In the genomic region with DNA sequence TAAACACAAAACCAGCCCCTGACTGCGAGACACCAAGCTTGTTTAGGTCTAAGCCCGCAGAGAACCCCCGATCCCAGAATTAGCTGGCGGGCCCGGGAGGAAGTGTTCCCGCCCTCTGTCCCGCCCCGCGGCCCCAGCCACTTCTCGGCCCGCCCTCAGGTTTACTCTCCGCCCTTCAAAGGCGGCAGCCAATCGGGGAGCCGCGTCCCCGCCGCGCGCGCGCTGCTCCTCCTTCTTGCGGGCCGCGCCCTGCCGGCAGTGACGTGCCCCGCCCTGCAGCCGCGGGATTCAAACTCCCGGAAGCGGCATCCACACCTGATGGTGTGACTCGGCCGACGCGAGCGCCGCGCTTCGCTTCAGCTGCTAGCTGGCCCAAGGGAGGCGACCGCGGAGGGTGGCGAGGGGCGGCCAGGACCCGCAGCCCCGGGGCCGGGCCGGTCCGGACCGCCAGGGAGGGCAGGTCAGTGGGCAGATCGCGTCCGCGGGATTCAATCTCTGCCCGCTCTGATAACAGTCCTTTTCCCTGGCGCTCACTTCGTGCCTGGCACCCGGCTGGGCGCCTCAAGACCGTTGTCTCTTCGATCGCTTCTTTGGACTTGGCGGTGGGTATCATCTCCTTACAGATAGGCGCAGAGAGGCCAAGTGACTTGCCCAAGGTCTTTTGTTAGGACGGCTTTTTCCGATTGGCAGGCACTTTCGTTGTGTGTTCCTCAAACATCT, we compare ENCODE assay signal across 1 cellular context.
TF ChIP-seq lines count a peak whose summit lies in the region.

A gene (plus strand): TSS at position 291 of the 720 bp plus-strand sequence. CDS start 3,440 bp downstream, outside the sequence.

TF ChIP-seq in HEK293, 187 proteins besides CTCF, POLR2A, EP300 and RAD21 (continued from another document and continues in another):
- TF ChIP-seq, protein P1, sequence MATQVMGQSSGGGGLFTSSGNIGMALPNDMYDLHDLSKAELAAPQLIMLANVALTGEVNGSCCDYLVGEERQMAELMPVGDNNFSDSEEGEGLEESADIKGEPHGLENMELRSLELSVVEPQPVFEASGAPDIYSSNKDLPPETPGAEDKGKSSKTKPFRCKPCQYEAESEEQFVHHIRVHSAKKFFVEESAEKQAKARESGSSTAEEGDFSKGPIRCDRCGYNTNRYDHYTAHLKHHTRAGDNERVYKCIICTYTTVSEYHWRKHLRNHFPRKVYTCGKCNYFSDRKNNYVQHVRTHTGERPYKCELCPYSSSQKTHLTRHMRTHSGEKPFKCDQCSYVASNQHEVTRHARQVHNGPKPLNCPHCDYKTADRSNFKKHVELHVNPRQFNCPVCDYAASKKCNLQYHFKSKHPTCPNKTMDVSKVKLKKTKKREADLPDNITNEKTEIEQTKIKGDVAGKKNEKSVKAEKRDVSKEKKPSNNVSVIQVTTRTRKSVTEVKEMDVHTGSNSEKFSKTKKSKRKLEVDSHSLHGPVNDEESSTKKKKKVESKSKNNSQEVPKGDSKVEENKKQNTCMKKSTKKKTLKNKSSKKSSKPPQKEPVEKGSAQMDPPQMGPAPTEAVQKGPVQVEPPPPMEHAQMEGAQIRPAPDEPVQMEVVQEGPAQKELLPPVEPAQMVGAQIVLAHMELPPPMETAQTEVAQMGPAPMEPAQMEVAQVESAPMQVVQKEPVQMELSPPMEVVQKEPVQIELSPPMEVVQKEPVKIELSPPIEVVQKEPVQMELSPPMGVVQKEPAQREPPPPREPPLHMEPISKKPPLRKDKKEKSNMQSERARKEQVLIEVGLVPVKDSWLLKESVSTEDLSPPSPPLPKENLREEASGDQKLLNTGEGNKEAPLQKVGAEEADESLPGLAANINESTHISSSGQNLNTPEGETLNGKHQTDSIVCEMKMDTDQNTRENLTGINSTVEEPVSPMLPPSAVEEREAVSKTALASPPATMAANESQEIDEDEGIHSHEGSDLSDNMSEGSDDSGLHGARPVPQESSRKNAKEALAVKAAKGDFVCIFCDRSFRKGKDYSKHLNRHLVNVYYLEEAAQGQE (tag by site-specific recombination; IDR thresholded peaks at IDR 0.05) = no peak; the same call in 1 of the 2 replicates
- TF ChIP-seq ZNF114 (tag by site-specific recombination; IDR thresholded peaks at IDR 0.05) (no peak), SCRT1 (tag by site-specific recombination; IDR thresholded peaks at IDR 0.05; ENCODE audit: borderline replicate concordance) (no peak), ZEB2 (tag by site-specific recombination; IDR thresholded peaks at IDR 0.05) (peak; percentile 45), ZNF624 (tag by site-specific recombination; IDR thresholded peaks at IDR 0.05) (no peak), ZXDB (tag by site-specific recombination; IDR thresholded peaks at IDR 0.05) (no peak), ZNF529 (tag by site-specific recombination; IDR thresholded peaks at IDR 0.05; ENCODE audit: insufficient replicate concordance) (no peak), TCF7L2 (IDR thresholded peaks at IDR 0.05; ENCODE audit: borderline replicate concordance, low read depth, low read length) (no peak), KLF7 (tag by site-specific recombination; IDR thresholded peaks at IDR 0.05; ENCODE audit: borderline replicate concordance) (peak; percentile 59; the same call in 1 of the 2 replicates), GLI2 (tag by site-specific recombination; IDR thresholded peaks at IDR 0.05; ENCODE audit: borderline replicate concordance, low read depth) (no peak), ZBTB48 (tag by site-specific recombination; IDR thresholded peaks at IDR 0.05) (no peak), ZNF433 (tag by site-specific recombination; IDR thresholded peaks at IDR 0.05; ENCODE audit: low read depth) (no peak), ZNF350 (tag by site-specific recombination; IDR thresholded peaks at IDR 0.05) (no peak), ZNF169 (tag by site-specific recombination; IDR thresholded peaks at IDR 0.05) (no peak), ZNF10 (tag by site-specific recombination; IDR thresholded peaks at IDR 0.05) (0 out of 2 replicates have a peak, but pooled peaks have one; percentile 68), ZNF341 (tag by site-specific recombination; IDR thresholded peaks at IDR 0.05; ENCODE audit: low read depth) (peak; percentile 43; the same call in 1 of the 2 replicates), KLF10 (tag by site-specific recombination; IDR thresholded peaks at IDR 0.05) (peak; percentile 46; the same call in 1 of the 2 replicates), HOXC10 (CRISPR knock-in tag; IDR thresholded peaks at IDR 0.05) (no peak), KLF9 (tag by site-specific recombination; IDR thresholded peaks at IDR 0.05; ENCODE audit: low read depth) (peak; percentile 88), GFI1B (tag by site-specific recombination; IDR thresholded peaks at IDR 0.05) (peak; percentile 19; the same call in 1 of the 2 replicates), MZF1 (tag by site-specific recombination; IDR thresholded peaks at IDR 0.05; ENCODE audit: borderline replicate concordance) (no peak), ZSCAN30 (tag by site-specific recombination; IDR thresholded peaks at IDR 0.05) (peak; percentile 68; the same call in 1 of the 2 replicates), ZNF121 (tag by site-specific recombination; IDR thresholded peaks at IDR 0.05) (no peak), ZNF146 (tag by site-specific recombination; IDR thresholded peaks at IDR 0.05) (no peak), KLF16 (tag by site-specific recombination; IDR thresholded peaks at IDR 0.05) (peak; percentile 52; the same call in 1 of the 2 replicates), ZNF23 (tag by site-specific recombination; IDR thresholded peaks at IDR 0.05; ENCODE audit: borderline replicate concordance) (no peak), ZNF530 (tag by site-specific recombination; IDR thresholded peaks at IDR 0.05; ENCODE audit: low read depth) (no peak), ZFHX2 (tag by site-specific recombination; conservative IDR thresholded peaks at IDR 0.05) (peak; percentile 13; the same call in 1 of the 2 replicates), WT1 (tag by site-specific recombination; IDR thresholded peaks at IDR 0.05) (no peak), ZNF629 (tag by site-specific recombination; IDR thresholded peaks at IDR 0.05) (peak; percentile 50; the same call in 1 of the 2 replicates), KLF1 (tag by site-specific recombination; IDR thresholded peaks at IDR 0.05) (peak; percentile 93), ZNF837 (tag by site-specific recombination; IDR thresholded peaks at IDR 0.05) (no peak), SETDB1 (IDR thresholded peaks at IDR 0.05; ENCODE audit: insufficient read length, low read length) (no peak), ZNF19 (tag by site-specific recombination; IDR thresholded peaks at IDR 0.05; ENCODE audit: low read depth) (no peak), IKZF3 (tag by site-specific recombination; IDR thresholded peaks at IDR 0.05) (peak; percentile 39; the same call in 1 of the 2 replicates), ZNF302 (tag by site-specific recombination; IDR thresholded peaks at IDR 0.05; ENCODE audit: low read depth) (no peak)
- TF ChIP-seq, protein P2, sequence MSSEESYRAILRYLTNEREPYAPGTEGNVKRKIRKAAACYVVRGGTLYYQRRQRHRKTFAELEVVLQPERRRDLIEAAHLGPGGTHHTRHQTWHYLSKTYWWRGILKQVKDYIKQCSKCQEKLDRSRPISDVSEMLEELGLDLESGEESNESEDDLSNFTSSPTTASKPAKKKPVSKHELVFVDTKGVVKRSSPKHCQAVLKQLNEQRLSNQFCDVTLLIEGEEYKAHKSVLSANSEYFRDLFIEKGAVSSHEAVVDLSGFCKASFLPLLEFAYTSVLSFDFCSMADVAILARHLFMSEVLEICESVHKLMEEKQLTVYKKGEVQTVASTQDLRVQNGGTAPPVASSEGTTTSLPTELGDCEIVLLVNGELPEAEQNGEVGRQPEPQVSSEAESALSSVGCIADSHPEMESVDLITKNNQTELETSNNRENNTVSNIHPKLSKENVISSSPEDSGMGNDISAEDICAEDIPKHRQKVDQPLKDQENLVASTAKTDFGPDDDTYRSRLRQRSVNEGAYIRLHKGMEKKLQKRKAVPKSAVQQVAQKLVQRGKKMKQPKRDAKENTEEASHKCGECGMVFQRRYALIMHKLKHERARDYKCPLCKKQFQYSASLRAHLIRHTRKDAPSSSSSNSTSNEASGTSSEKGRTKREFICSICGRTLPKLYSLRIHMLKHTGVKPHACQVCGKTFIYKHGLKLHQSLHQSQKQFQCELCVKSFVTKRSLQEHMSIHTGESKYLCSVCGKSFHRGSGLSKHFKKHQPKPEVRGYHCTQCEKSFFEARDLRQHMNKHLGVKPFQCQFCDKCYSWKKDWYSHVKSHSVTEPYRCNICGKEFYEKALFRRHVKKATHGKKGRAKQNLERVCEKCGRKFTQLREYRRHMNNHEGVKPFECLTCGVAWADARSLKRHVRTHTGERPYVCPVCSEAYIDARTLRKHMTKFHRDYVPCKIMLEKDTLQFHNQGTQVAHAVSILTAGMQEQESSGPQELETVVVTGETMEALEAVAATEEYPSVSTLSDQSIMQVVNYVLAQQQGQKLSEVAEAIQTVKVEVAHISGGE (tag by site-specific recombination; conservative IDR thresholded peaks at IDR 0.05; ENCODE audit: low read depth) = peak; percentile 60
- TF ChIP-seq, protein P3, sequence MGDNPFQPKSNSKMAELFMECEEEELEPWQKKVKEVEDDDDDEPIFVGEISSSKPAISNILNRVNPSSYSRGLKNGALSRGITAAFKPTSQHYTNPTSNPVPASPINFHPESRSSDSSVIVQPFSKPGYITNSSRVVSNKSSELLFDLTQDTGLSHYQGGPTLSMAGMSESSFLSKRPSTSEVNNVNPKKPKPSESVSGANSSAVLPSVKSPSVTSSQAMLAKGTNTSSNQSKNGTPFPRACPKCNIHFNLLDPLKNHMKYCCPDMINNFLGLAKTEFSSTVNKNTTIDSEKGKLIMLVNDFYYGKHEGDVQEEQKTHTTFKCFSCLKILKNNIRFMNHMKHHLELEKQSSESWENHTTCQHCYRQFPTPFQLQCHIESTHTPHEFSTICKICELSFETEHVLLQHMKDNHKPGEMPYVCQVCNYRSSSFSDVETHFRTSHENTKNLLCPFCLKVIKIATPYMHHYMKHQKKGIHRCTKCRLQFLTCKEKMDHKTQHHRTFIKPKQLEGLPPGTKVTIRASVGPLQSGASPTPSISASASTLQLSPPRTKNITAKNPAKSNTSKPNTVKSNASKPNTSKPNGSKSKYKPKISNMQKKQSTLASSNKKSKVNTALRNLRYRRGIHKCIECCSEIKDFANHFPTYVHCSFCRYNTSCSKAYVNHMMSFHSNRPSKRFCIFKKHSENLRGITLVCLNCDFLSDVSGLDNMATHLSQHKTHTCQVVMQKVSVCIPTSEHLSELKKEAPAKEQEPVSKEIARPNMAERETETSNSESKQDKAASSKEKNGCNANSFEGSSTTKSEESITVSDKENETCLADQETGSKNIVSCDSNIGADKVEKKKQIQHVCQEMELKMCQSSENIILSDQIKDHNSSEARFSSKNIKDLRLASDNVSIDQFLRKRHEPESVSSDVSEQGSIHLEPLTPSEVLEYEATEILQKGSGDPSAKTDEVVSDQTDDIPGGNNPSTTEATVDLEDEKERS (tag by site-specific recombination; IDR thresholded peaks at IDR 0.05) = no peak
- TF ChIP-seq, protein P4, sequence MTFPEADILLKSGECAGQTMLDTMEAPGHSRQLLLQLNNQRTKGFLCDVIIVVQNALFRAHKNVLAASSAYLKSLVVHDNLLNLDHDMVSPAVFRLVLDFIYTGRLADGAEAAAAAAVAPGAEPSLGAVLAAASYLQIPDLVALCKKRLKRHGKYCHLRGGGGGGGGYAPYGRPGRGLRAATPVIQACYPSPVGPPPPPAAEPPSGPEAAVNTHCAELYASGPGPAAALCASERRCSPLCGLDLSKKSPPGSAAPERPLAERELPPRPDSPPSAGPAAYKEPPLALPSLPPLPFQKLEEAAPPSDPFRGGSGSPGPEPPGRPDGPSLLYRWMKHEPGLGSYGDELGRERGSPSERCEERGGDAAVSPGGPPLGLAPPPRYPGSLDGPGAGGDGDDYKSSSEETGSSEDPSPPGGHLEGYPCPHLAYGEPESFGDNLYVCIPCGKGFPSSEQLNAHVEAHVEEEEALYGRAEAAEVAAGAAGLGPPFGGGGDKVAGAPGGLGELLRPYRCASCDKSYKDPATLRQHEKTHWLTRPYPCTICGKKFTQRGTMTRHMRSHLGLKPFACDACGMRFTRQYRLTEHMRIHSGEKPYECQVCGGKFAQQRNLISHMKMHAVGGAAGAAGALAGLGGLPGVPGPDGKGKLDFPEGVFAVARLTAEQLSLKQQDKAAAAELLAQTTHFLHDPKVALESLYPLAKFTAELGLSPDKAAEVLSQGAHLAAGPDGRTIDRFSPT (tag by site-specific recombination; IDR thresholded peaks at IDR 0.05) = peak; percentile 49; the same call in 1 of the 2 replicates
- TF ChIP-seq, protein P5, sequence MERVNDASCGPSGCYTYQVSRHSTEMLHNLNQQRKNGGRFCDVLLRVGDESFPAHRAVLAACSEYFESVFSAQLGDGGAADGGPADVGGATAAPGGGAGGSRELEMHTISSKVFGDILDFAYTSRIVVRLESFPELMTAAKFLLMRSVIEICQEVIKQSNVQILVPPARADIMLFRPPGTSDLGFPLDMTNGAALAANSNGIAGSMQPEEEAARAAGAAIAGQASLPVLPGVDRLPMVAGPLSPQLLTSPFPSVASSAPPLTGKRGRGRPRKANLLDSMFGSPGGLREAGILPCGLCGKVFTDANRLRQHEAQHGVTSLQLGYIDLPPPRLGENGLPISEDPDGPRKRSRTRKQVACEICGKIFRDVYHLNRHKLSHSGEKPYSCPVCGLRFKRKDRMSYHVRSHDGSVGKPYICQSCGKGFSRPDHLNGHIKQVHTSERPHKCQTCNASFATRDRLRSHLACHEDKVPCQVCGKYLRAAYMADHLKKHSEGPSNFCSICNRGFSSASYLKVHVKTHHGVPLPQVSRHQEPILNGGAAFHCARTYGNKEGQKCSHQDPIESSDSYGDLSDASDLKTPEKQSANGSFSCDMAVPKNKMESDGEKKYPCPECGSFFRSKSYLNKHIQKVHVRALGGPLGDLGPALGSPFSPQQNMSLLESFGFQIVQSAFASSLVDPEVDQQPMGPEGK (tag by site-specific recombination; IDR thresholded peaks at IDR 0.05) = peak; percentile 68; the same call in 1 of the 2 replicates
- TF ChIP-seq, protein P6, sequence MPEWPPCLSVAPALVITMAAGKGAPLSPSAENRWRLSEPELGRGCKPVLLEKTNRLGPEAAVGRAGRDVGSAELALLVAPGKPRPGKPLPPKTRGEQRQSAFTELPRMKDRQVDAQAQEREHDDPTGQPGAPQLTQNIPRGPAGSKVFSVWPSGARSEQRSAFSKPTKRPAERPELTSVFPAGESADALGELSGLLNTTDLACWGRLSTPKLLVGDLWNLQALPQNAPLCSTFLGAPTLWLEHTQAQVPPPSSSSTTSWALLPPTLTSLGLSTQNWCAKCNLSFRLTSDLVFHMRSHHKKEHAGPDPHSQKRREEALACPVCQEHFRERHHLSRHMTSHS (tag by site-specific recombination; IDR thresholded peaks at IDR 0.05) = no peak
- TF ChIP-seq, protein P7, sequence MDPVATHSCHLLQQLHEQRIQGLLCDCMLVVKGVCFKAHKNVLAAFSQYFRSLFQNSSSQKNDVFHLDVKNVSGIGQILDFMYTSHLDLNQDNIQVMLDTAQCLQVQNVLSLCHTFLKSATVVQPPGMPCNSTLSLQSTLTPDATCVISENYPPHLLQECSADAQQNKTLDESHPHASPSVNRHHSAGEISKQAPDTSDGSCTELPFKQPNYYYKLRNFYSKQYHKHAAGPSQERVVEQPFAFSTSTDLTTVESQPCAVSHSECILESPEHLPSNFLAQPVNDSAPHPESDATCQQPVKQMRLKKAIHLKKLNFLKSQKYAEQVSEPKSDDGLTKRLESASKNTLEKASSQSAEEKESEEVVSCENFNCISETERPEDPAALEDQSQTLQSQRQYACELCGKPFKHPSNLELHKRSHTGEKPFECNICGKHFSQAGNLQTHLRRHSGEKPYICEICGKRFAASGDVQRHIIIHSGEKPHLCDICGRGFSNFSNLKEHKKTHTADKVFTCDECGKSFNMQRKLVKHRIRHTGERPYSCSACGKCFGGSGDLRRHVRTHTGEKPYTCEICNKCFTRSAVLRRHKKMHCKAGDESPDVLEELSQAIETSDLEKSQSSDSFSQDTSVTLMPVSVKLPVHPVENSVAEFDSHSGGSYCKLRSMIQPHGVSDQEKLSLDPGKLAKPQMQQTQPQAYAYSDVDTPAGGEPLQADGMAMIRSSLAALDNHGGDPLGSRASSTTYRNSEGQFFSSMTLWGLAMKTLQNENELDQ (tag by site-specific recombination; IDR thresholded peaks at IDR 0.05; ENCODE audit: low read depth) = no peak
